Comparison of ENCODE assay signal across 16 cellular contexts in the genomic region with DNA sequence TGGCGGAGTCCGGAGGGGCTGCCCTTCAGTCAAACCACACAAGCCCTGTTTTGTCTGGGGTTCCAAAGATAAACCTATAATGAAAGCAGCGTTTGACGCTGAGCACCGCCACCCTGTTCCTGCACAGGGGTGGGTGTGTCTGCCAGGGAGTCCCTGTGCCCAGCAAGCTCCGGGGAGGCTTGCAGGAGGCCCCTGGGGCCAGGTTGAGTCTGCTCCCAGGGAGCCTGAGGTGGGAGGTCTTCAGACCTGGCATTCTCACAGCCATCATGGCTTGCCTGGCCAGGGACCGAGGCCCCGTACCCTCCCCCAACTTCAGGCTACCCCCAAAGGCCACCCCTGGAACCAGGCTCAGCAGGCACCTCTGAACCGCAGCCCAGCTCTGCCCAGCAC.
A peak's percentile ranks its signal among the peaks of the same experiment; 100 is the strongest.
DNase-seq lines count a peak whose midpoint lies in the region; ATAC-seq and TF ChIP-seq lines count a peak whose summit lies in the region.
"Had no signal": no experiment of that assay in that cellular context is flagged by ENCODE, and none has a peak within 500 bp of the region (broad histone marks: within the 10 kb centered on the region; RNA-seq: fewer than 3 reads in every experiment).

No MANE protein-coding gene starts in this region.

- H3K4me3 ChIP-seq in thyroid gland (replicated peaks in 1 of 3), result peak overlapping the region in 1 of 3 donors; percentile 8
- H3K4me3 ChIP-seq: skin epidermis, thoracic aorta had no signal

- ATAC-seq in activated T-cell treated with anti-CD3 and anti-CD28 coated beads, Interleukin-2, amount 50 U/mL, for 72 hours (replicated peaks in 1 of 2), result no peak
- no peak for ATAC-seq in HG03439 (IDR thresholded peaks at IDR 0.05; ENCODE audit: unreplicated experiment)
- ATAC-seq in HG03159 (IDR thresholded peaks at IDR 0.05; ENCODE audit: unreplicated experiment), result no peak

- H3K4me1 ChIP-seq in thyroid gland, result peaks cover 12 to 27% of the 10 kb centered on the region in 2 donors

- H3K4me1 Mint-ChIP-seq in activated T-cell treated with anti-CD3 and anti-CD28 coated beads, Interleukin-2, amount 50 U/mL, for 24 hours (ENCODE audit: low read depth), result peaks cover 4% of the 10 kb centered on the region
- H3K4me1 Mint-ChIP-seq in activated T-cell treated with anti-CD3 and anti-CD28 coated beads, Interleukin-2, amount 50 U/mL, for 72 hours (ENCODE audit: low read depth), result peaks cover 5% of the 10 kb centered on the region
- H3K4me1 Mint-ChIP-seq in glutamatergic neuron (ENCODE audit: low read depth, unreplicated experiment), result peaks cover 7% of the 10 kb centered on the region
- H3K4me1 Mint-ChIP-seq in nephron, result peaks cover 32% of the 10 kb centered on the region

- H3K27ac ChIP-seq in thyroid gland, result peak overlapping the region; percentile 44 to 73 (median 68)
- H3K27ac ChIP-seq: skin epidermis, thoracic aorta had no signal

- no peak overlapping the region for H3K4me3 Mint-ChIP-seq in activated T-cell treated with anti-CD3 and anti-CD28 coated beads, Interleukin-2, amount 50 U/mL, for 24 hours
- no peak overlapping the region for H3K4me3 Mint-ChIP-seq in activated T-cell treated with anti-CD3 and anti-CD28 coated beads, Interleukin-2, amount 50 U/mL, for 72 hours
- H3K4me3 Mint-ChIP-seq in glutamatergic neuron (ENCODE audit: unreplicated experiment), result no peak overlapping the region
- peak overlapping the region in 2 of 3 experiments; percentile 42 to 48 for H3K4me3 Mint-ChIP-seq in nephron
- H3K4me3 Mint-ChIP-seq: dendritic cell treated with granulocyte-macrophage colony-stimulating factor and Interleukin-4, amounts not matched to agents 40 ng/mL and 50 ng/mL, for 4 days; HFFc6; T-helper 1 cell treated with Interleukin-12 subunit alpha and Interleukin-12 subunit beta and Interleukin-4 antibody, amounts not matched to agents 30 μg/mL and 1 μg/mL, for 36 hours had no signal

- intact Hi-C loops in thyroid gland (cut with DNase I), result no loop called here

- whole genome bisulfite sequencing in thyroid gland, 2 donors, result 22 to 26% methylated on average over 6 to 7 of the region's 9 CpGs

- no peaks in the 10 kb centered on the region for H3K9me3 Mint-ChIP-seq in activated T-cell treated with anti-CD3 and anti-CD28 coated beads, Interleukin-2, amount 50 U/mL, for 24 hours
- H3K9me3 Mint-ChIP-seq in activated T-cell treated with anti-CD3 and anti-CD28 coated beads, Interleukin-2, amount 50 U/mL, for 72 hours, result no peaks in the 10 kb centered on the region
- H3K9me3 Mint-ChIP-seq in glutamatergic neuron (ENCODE audit: unreplicated experiment), result no peaks in the 10 kb centered on the region
- peaks cover 17% of the 10 kb centered on the region for H3K9me3 Mint-ChIP-seq in nephron
- H3K9me3 Mint-ChIP-seq: dendritic cell treated with granulocyte-macrophage colony-stimulating factor and Interleukin-4, amounts not matched to agents 40 ng/mL and 50 ng/mL, for 4 days; HFFc6; T-helper 1 cell treated with Interleukin-12 subunit alpha and Interleukin-12 subunit beta and Interleukin-4 antibody, amounts not matched to agents 30 μg/mL and 1 μg/mL, for 36 hours had no signal

- H3K27me3 Mint-ChIP-seq in activated T-cell treated with anti-CD3 and anti-CD28 coated beads, Interleukin-2, amount 50 U/mL, for 24 hours, result no peaks in the 10 kb centered on the region
- H3K27me3 Mint-ChIP-seq in activated T-cell treated with anti-CD3 and anti-CD28 coated beads, Interleukin-2, amount 50 U/mL, for 72 hours (ENCODE audit: low read depth), result no peaks in the 10 kb centered on the region
- H3K27me3 Mint-ChIP-seq in glutamatergic neuron (ENCODE audit: unreplicated experiment), result peaks cover 10% of the 10 kb centered on the region
- no peaks in the 10 kb centered on the region for H3K27me3 Mint-ChIP-seq in nephron (ENCODE audit: low read depth)

- no peaks in the 10 kb centered on the region for H3K36me3 Mint-ChIP-seq in activated T-cell treated with anti-CD3 and anti-CD28 coated beads, Interleukin-2, amount 50 U/mL, for 24 hours (ENCODE audit: low read depth)
- no peaks in the 10 kb centered on the region for H3K36me3 Mint-ChIP-seq in activated T-cell treated with anti-CD3 and anti-CD28 coated beads, Interleukin-2, amount 50 U/mL, for 72 hours (ENCODE audit: insufficient read depth in 2 of 2)
- H3K36me3 Mint-ChIP-seq in glutamatergic neuron (ENCODE audit: unreplicated experiment), result peaks cover 8% of the 10 kb centered on the region
- peaks cover 3% of the 10 kb centered on the region for H3K36me3 Mint-ChIP-seq in nephron (ENCODE audit: low read depth)

- peak; percentile 9 for DNase-seq in activated T-cell treated with anti-CD3 and anti-CD28 coated beads, Interleukin-2, amount 50 U/mL, for 24 hours
- DNase-seq in activated T-cell treated with anti-CD3 and anti-CD28 coated beads, Interleukin-2, amount 50 U/mL, for 72 hours, result no peak
- DNase-seq in glutamatergic neuron, result peak; percentile 11
- DNase-seq in thyroid gland, result no peak
- no peak for DNase-seq in NK-92 treated with Interleukin-12 subunit alpha and Interleukin-12 subunit beta, amount 100 ng/mL, for 24 hours (lab: John Stamatoyannopoulos, UW)
- DNase-seq: amygdala, HFFc6, NCI-H1417, NCI-H524 treated with DMSO at 0.1 percent for 48 hours had no signal

- H3K27ac Mint-ChIP-seq in activated T-cell treated with anti-CD3 and anti-CD28 coated beads, Interleukin-2, amount 50 U/mL, for 24 hours, result no peak overlapping the region
- H3K27ac Mint-ChIP-seq in activated T-cell treated with anti-CD3 and anti-CD28 coated beads, Interleukin-2, amount 50 U/mL, for 72 hours, result no peak overlapping the region
- H3K27ac Mint-ChIP-seq in glutamatergic neuron (ENCODE audit: unreplicated experiment) (no peak overlapping the region), nephron (peak overlapping the region; percentile 54 to 74 (median 54))
- H3K27ac Mint-ChIP-seq: dendritic cell treated with granulocyte-macrophage colony-stimulating factor and Interleukin-4, amounts not matched to agents 40 ng/mL and 50 ng/mL, for 4 days; HFFc6; T-helper 1 cell treated with Interleukin-12 subunit alpha and Interleukin-12 subunit beta and Interleukin-4 antibody, amounts not matched to agents 30 μg/mL and 1 μg/mL, for 36 hours had no signal

- H3K36me3 ChIP-seq in thyroid gland, result no peaks in the 10 kb centered on the region
- H3K36me3 ChIP-seq: thoracic aorta had no signal

- no peaks in the 10 kb centered on the region for H3K9me3 ChIP-seq in thyroid gland
- H3K9me3 ChIP-seq: thoracic aorta had no signal

- H3K27me3 ChIP-seq in thyroid gland, result no peaks in the 10 kb centered on the region

- TF ChIP-seq CTCF in glutamatergic neuron (IDR thresholded peaks at IDR 0.05; ENCODE audit: partially characterized antibody, unreplicated experiment), result no peak
- no peak for TF ChIP-seq CTCF in nephron (IDR thresholded peaks at IDR 0.05; ENCODE audit: unreplicated experiment in 3 of 3)
- no peak for TF ChIP-seq CTCF in thyroid gland (IDR thresholded peaks at IDR 0.05)

- no peak for TF ChIP-seq POLR2A in thyroid gland (IDR thresholded peaks at IDR 0.05)

Comparison
In these comparisons a context has a peak if more than half of its experiments do, and no peak if none do; other contexts are left out.
1. DNase-seq: peak in activated T-cell treated with anti-CD3 and anti-CD28 coated beads, Interleukin-2, amount 50 U/mL, for 24 hours (single experiment) and glutamatergic neuron (single experiment); none in activated T-cell treated with anti-CD3 and anti-CD28 coated beads, Interleukin-2, amount 50 U/mL, for 72 hours (0 of 2), thyroid gland (0 of 2) and NK-92 treated with Interleukin-12 subunit alpha and Interleukin-12 subunit beta, amount 100 ng/mL, for 24 hours (single experiment).
2. H3K27ac Mint-ChIP-seq: peak in nephron (3 of 3); none in activated T-cell treated with anti-CD3 and anti-CD28 coated beads, Interleukin-2, amount 50 U/mL, for 24 hours (single experiment), activated T-cell treated with anti-CD3 and anti-CD28 coated beads, Interleukin-2, amount 50 U/mL, for 72 hours (single experiment) and glutamatergic neuron (single experiment).
3. H3K4me3 Mint-ChIP-seq: peak in nephron (2 of 3); none in activated T-cell treated with anti-CD3 and anti-CD28 coated beads, Interleukin-2, amount 50 U/mL, for 24 hours (single experiment), activated T-cell treated with anti-CD3 and anti-CD28 coated beads, Interleukin-2, amount 50 U/mL, for 72 hours (0 of 2) and glutamatergic neuron (single experiment).